ENCODE assay signal across 11 cellular contexts in genomic region chr22:40414306-40414705, GRCh38. TPM values are rescaled to one million over a fixed set of nuclear protein-coding genes. Genes with fewer than 3 reads are reported as not detected.
DNase-seq lines count a peak whose midpoint lies in the region; ATAC-seq and TF ChIP-seq lines count a peak whose summit lies in the region.
"Had no signal": no experiment of that assay in that cellular context is flagged by ENCODE, and none has a peak within 500 bp of the region (broad histone marks: within the 10 kb centered on the region; RNA-seq: fewer than 3 reads in every experiment).

No MANE protein-coding gene starts in this region.

- CTCF ChIA-PET in activated CD8-positive, alpha-beta T cell treated with anti-CD3 and anti-CD28 coated beads, Interleukin-2, amount 10 ng/mL, durations not matched to agents 7 days and 5 days (lab: Charles Lee), result no interaction called here

- H3K4me3 Mint-ChIP-seq in activated CD8-positive, alpha-beta T cell treated with anti-CD3 and anti-CD28 coated beads, Interleukin-2, amount 10 ng/mL, durations not matched to agents 7 days and 5 days, result no peak overlapping the region
- H3K4me3 Mint-ChIP-seq in HFFc6, result no peak overlapping the region

- H3K9me3 ChIP-seq in cardiac muscle cell (ENCODE audit: low read depth), result no peaks in the 10 kb centered on the region
- H3K9me3 ChIP-seq: ovary had no signal

- H3K4me3 ChIP-seq in cardiac muscle cell (no peak overlapping the region), kidney epithelial cell (ENCODE audit: low read depth, low read length) (no peak overlapping the region)
- H3K4me3 ChIP-seq: ovary had no signal

- peaks cover 58% of the 10 kb centered on the region for H3K36me3 Mint-ChIP-seq in activated CD8-positive, alpha-beta T cell treated with anti-CD3 and anti-CD28 coated beads, Interleukin-2, amount 10 ng/mL, durations not matched to agents 7 days and 5 days (ENCODE audit: low read depth)
- peaks cover 25% of the 10 kb centered on the region for H3K36me3 Mint-ChIP-seq in HFFc6 (ENCODE audit: low read depth)

- no peak for ATAC-seq in Right ventricle myocardium inferior
- no peak for ATAC-seq in activated CD8-positive, alpha-beta T cell treated with anti-CD3 and anti-CD28 coated beads, Interleukin-2, amount 10 ng/mL, durations not matched to agents 7 days and 5 days
- ATAC-seq in GM18873 (IDR thresholded peaks at IDR 0.05; ENCODE audit: low FRiP score, unreplicated experiment), result no peak

- H3K27ac Mint-ChIP-seq in activated CD8-positive, alpha-beta T cell treated with anti-CD3 and anti-CD28 coated beads, Interleukin-2, amount 10 ng/mL, durations not matched to agents 7 days and 5 days, result peak overlapping the region; percentile 55
- H3K27ac Mint-ChIP-seq in HFFc6, result no peak overlapping the region

- H3K27ac ChIP-seq in cardiac muscle cell, result peak overlapping the region; percentile 25
- H3K27ac ChIP-seq: ovary had no signal

- peaks cover 17% of the 10 kb centered on the region for H3K36me3 ChIP-seq in cardiac muscle cell
- H3K36me3 ChIP-seq in kidney epithelial cell (ENCODE audit: control insufficient read depth, insufficient read depth, low read length), result peaks cover 3% of the 10 kb centered on the region
- H3K36me3 ChIP-seq: ovary had no signal

- POLR2A ChIA-PET in activated CD8-positive, alpha-beta T cell treated with anti-CD3 and anti-CD28 coated beads, Interleukin-2, amount 10 ng/mL, durations not matched to agents 7 days and 5 days (lab: Charles Lee), result interaction anchor here (1.7 kb wide), 1 partner anchor 7 kb away, joined by 5 read pairs; no protein-coding TSS in a partner anchor

- no peaks in the 10 kb centered on the region for H3K27me3 Mint-ChIP-seq in activated CD8-positive, alpha-beta T cell treated with anti-CD3 and anti-CD28 coated beads, Interleukin-2, amount 10 ng/mL, durations not matched to agents 7 days and 5 days (ENCODE audit: low read depth)
- peaks cover 8% of the 10 kb centered on the region for H3K27me3 Mint-ChIP-seq in HFFc6 (ENCODE audit: insufficient read depth)

- no peak for TF ChIP-seq CTCF in cardiac muscle cell (IDR thresholded peaks at IDR 0.05; ENCODE audit: low read depth, low read length)
- TF ChIP-seq CTCF in kidney epithelial cell (IDR thresholded peaks at IDR 0.05; ENCODE audit: insufficient read depth, low read length, poor library complexity, severe bottlenecking), result no peak
- no peak for TF ChIP-seq CTCF in HFFc6 (IDR thresholded peaks at IDR 0.05)

- no peaks in the 10 kb centered on the region for H3K4me1 ChIP-seq in cardiac muscle cell (ENCODE audit: low read depth)

- H3K4me1 Mint-ChIP-seq in activated CD8-positive, alpha-beta T cell treated with anti-CD3 and anti-CD28 coated beads, Interleukin-2, amount 10 ng/mL, durations not matched to agents 7 days and 5 days (ENCODE audit: low read depth), result peaks cover 41% of the 10 kb centered on the region
- H3K4me1 Mint-ChIP-seq in HFFc6 (ENCODE audit: low read depth), result peaks cover 17% of the 10 kb centered on the region

- no peak for DNase-seq in cardiac muscle cell (ENCODE audit: low read depth in 1 of 2, low spot score in 1 of 2)
- DNase-seq in Right ventricle myocardium inferior (ENCODE audit: missing footprints), result no peak
- DNase-seq in activated CD8-positive, alpha-beta T cell treated with anti-CD3 and anti-CD28 coated beads, Interleukin-2, amount 10 ng/mL, durations not matched to agents 7 days and 5 days, result no peak
- DNase-seq in kidney epithelial cell (ENCODE audit: low read depth), result peak; percentile 63
- DNase-seq in NCI-H187 treated with DMSO at 0.1 percent for 48 hours (lab: John Stamatoyannopoulos, UW), result no peak
- DNase-seq in NCI-H146 (lab: John Stamatoyannopoulos, UW), result no peak
- DNase-seq in HFFc6, result no peak
- DNase-seq: activated gamma-delta T cell treated with Interleukin-2 at 50 U/mL for 16 hours, NCI-H524 had no signal

- H3K9me3 Mint-ChIP-seq in activated CD8-positive, alpha-beta T cell treated with anti-CD3 and anti-CD28 coated beads, Interleukin-2, amount 10 ng/mL, durations not matched to agents 7 days and 5 days (ENCODE audit: insufficient read depth), result no peaks in the 10 kb centered on the region
- no peaks in the 10 kb centered on the region; the same call in 1 of the 2 replicates for H3K9me3 Mint-ChIP-seq in HFFc6

- H3K27me3 ChIP-seq in cardiac muscle cell (no peaks in the 10 kb centered on the region), kidney epithelial cell (ENCODE audit: control insufficient read depth, insufficient read depth, low read length) (no peaks in the 10 kb centered on the region)
- H3K27me3 ChIP-seq: ovary had no signal

- intact Hi-C loops in Right ventricle myocardium inferior (cut with DNase I), result no loop called here

RNA-seq across cellular contexts. Expression of gene SGSM3, which starts 43.9 kb away (rescaled TPM):
- total RNA-seq in cardiac muscle cell, result 85.2 and 96.0 TPM in 2 replicates
- 115 and 152 TPM in 2 replicates for polyA plus RNA-seq in cardiac muscle cell
- 36.8 TPM for total RNA-seq in Right ventricle myocardium inferior
- total RNA-seq in activated CD8-positive, alpha-beta T cell treated with anti-CD3 and anti-CD28 coated beads, Interleukin-2, amount 10 ng/mL, durations not matched to agents 7 days and 5 days, result 100 to 1,000 TPM; 105 TPM
- 17.2 and 24.4 TPM in 2 replicates for total RNA-seq in kidney epithelial cell
- 10 to 100 TPM; 41.3 to 52.1 (median 45.5) TPM for total RNA-seq in HFFc6 (2021; fragmentation: NEBNext Ultra II Directional; extraction: Animal tissue kit (Norgen Biotek cat#: 25700))
